In genomic region chr16:56713794-56714193, GRCh38 we compare ENCODE assay signal across 28 cellular contexts. TPM values are rescaled to one million over a fixed set of nuclear protein-coding genes. Genes with fewer than 3 reads are reported as not detected.
DNase-seq lines count a peak whose midpoint lies in the region; FAIRE-seq and TF ChIP-seq lines count a peak whose summit lies in the region.
"Had no signal": no experiment of that assay in that cellular context is flagged by ENCODE, and none has a peak within 500 bp of the region (broad histone marks: within the 10 kb centered on the region; RNA-seq: fewer than 3 reads in every experiment).

No MANE protein-coding gene starts in this region.

- H2AFZ ChIP-seq in astrocyte (ENCODE audit: low read depth, low read length), result no peak overlapping the region

- H3K36me3 ChIP-seq in HEK293 (ENCODE audit: control insufficient read depth in 2 of 2, insufficient read depth in 1 of 2, low read length in 2 of 2) (no peaks in the 10 kb centered on the region), astrocyte (ENCODE audit: insufficient read depth, low read length) (no peaks in the 10 kb centered on the region), HAP-1 (replicated peaks) (no peaks in the 10 kb centered on the region)
- H3K36me3 ChIP-seq: BE2C, BLaER1 had no signal

- no peak for TF ChIP-seq CTCF in HEK293 (tag by site-specific recombination; IDR thresholded peaks at IDR 0.05)
- no peak for TF ChIP-seq CTCF in astrocyte (IDR thresholded peaks at IDR 0.05; ENCODE audit: insufficient read depth, low read depth, low read length)
- TF ChIP-seq CTCF in osteocyte (IDR thresholded peaks at IDR 0.05), result no peak

- H3K9me3 ChIP-seq in HEK293 (ENCODE audit: control insufficient read depth, insufficient read depth, low read depth, low read length) (no peaks in the 10 kb centered on the region), astrocyte (ENCODE audit: insufficient read depth, low read depth, low read length) (no peaks in the 10 kb centered on the region), HAP-1 (no peaks in the 10 kb centered on the region)
- H3K9me3 ChIP-seq: BE2C, BLaER1 had no signal

- H3K4me1 Mint-ChIP-seq in astrocyte (ENCODE audit: low read depth, unreplicated experiment), result no peaks in the 10 kb centered on the region
- peaks cover 7% of the 10 kb centered on the region for H3K4me1 Mint-ChIP-seq in osteocyte (ENCODE audit: unreplicated experiment)
- peaks cover 6% of the 10 kb centered on the region for H3K4me1 Mint-ChIP-seq in activated CD4-positive, alpha-beta memory T cell treated with anti-CD3 and anti-CD28 coated beads for 36 hours (ENCODE audit: low read depth)
- H3K4me1 Mint-ChIP-seq: CD14-positive monocyte had no signal

- H3K4me3 ChIP-seq in HEK293 (ENCODE audit: low read depth, low read length) (no peak overlapping the region), astrocyte (ENCODE audit: insufficient read depth, low read depth, low read length) (no peak overlapping the region), HAP-1 (no peak overlapping the region)
- H3K4me3 ChIP-seq: BLaER1, GM12878 had no signal

- no peaks in the 10 kb centered on the region for H3K4me1 ChIP-seq in HEK293 (ENCODE audit: control insufficient read depth, insufficient read depth, low read length)
- H3K4me1 ChIP-seq in astrocyte (ENCODE audit: insufficient read depth, low read length), result no peaks in the 10 kb centered on the region
- no peaks in the 10 kb centered on the region for H3K4me1 ChIP-seq in HAP-1

- no peaks in the 10 kb centered on the region for H4K20me1 ChIP-seq in astrocyte (ENCODE audit: insufficient read depth, low read length)
- H4K20me1 ChIP-seq: BLaER1 had no signal

- in situ Hi-C loops in HAP-1 (cut with MboI; ENCODE audit: low sequenced_read_pairs), result no loop called here

- CTCF ChIA-PET in HEK293 (lab: Yijun Ruan, JAX), result no interaction called here
- CTCF ChIA-PET in activated CD4-positive, alpha-beta memory T cell treated with anti-CD3 and anti-CD28 coated beads for 36 hours (lab: Charles Lee), result interaction anchor here (0.8 kb wide), 1 partner anchor 12 kb away, joined by 3 read pairs; no protein-coding TSS in a partner anchor

- no peak overlapping the region for H3K4me2 ChIP-seq in astrocyte (ENCODE audit: low read length)
- H3K4me2 ChIP-seq: BLaER1 had no signal

- no peaks in the 10 kb centered on the region for H3K9me3 Mint-ChIP-seq in astrocyte (ENCODE audit: unreplicated experiment)
- no peaks in the 10 kb centered on the region for H3K9me3 Mint-ChIP-seq in osteocyte (ENCODE audit: unreplicated experiment)
- H3K9me3 Mint-ChIP-seq in activated CD4-positive, alpha-beta memory T cell treated with anti-CD3 and anti-CD28 coated beads for 36 hours, result no peaks in the 10 kb centered on the region
- H3K9me3 Mint-ChIP-seq: CD14-positive monocyte; CD4-positive, alpha-beta memory T cell; CD4-positive, CD25-positive, alpha-beta regulatory T cell; CD8-positive, alpha-beta memory T cell had no signal

- H3K27ac Mint-ChIP-seq in astrocyte (ENCODE audit: unreplicated experiment) (no peak overlapping the region), osteocyte (ENCODE audit: unreplicated experiment) (no peak overlapping the region)
- no peak overlapping the region for H3K27ac Mint-ChIP-seq in activated CD4-positive, alpha-beta memory T cell treated with anti-CD3 and anti-CD28 coated beads for 36 hours
- H3K27ac Mint-ChIP-seq: CD14-positive monocyte; CD4-positive, alpha-beta memory T cell; CD4-positive, CD25-positive, alpha-beta regulatory T cell had no signal

- POLR2A ChIA-PET in HEK293 (lab: Yijun Ruan, JAX), result no interaction called here
- POLR2A ChIA-PET in activated CD4-positive, alpha-beta memory T cell treated with anti-CD3 and anti-CD28 coated beads for 36 hours (lab: Charles Lee), result no interaction called here

- H3K27me3 ChIP-seq in astrocyte (ENCODE audit: insufficient read depth, low read length), result no peaks in the 10 kb centered on the region
- no peaks in the 10 kb centered on the region for H3K27me3 ChIP-seq in HAP-1 (ENCODE audit: low read depth)
- H3K27me3 ChIP-seq: BE2C, BLaER1 had no signal

- H3K27ac ChIP-seq in HEK293 (ENCODE audit: extremely low read depth, low read depth, low read length), result no peak overlapping the region
- H3K27ac ChIP-seq in astrocyte (ENCODE audit: low read depth, low read length), result no peak overlapping the region
- H3K27ac ChIP-seq: BLaER1 had no signal

- no peaks in the 10 kb centered on the region for H3K79me2 ChIP-seq in astrocyte (ENCODE audit: insufficient read depth, low read length)

- intact Hi-C loops in activated CD4-positive, alpha-beta memory T cell treated with anti-CD3 and anti-CD28 coated beads for 36 hours (cut with micrococcal nuclease), result no loop called here

- FAIRE-seq in astrocyte (lab: Jason Lieb, UNC), result peak; percentile 29
- FAIRE-seq: A204.1, GM12878, GM12892, GM18507 had no signal

- no peak overlapping the region for H3K9ac ChIP-seq in astrocyte (ENCODE audit: low read length)
- H3K9ac ChIP-seq: BLaER1 had no signal

- DNase-seq in astrocyte (ENCODE audit: low read depth) (no peak), osteocyte (ENCODE audit: extremely low spot score, unreplicated experiment) (peak; percentile 57), HAP-1 (ENCODE audit: low spot score in 2 of 2) (no peak)
- DNase-seq in activated CD4-positive, alpha-beta memory T cell treated with anti-CD3 and anti-CD28 coated beads for 36 hours, result no peak
- DNase-seq: 8988T; ACHN; BE2C; C1 segment of cervical spinal cord; CD4-positive, alpha-beta memory T cell; CD4-positive, CD25-positive, alpha-beta regulatory T cell; CD8-positive, alpha-beta memory T cell; COR-L47; DMS 273 treated with DMSO at 0.1 percent for 48 hours; DMS153; DMS53; DMS79; DND-41; EL; GDM1 had no signal

- H3K27me3 Mint-ChIP-seq in astrocyte (ENCODE audit: low read depth, unreplicated experiment), result peaks cover 27% of the 10 kb centered on the region
- H3K27me3 Mint-ChIP-seq in osteocyte (ENCODE audit: unreplicated experiment), result peaks cover 3% of the 10 kb centered on the region
- no peaks in the 10 kb centered on the region for H3K27me3 Mint-ChIP-seq in activated CD4-positive, alpha-beta memory T cell treated with anti-CD3 and anti-CD28 coated beads for 36 hours
- H3K27me3 Mint-ChIP-seq: CD4-positive, alpha-beta memory T cell; CD8-positive, alpha-beta memory T cell had no signal

- H3K4me3 Mint-ChIP-seq in astrocyte (ENCODE audit: unreplicated experiment) (no peak overlapping the region), osteocyte (ENCODE audit: unreplicated experiment) (no peak overlapping the region)
- no peak overlapping the region for H3K4me3 Mint-ChIP-seq in activated CD4-positive, alpha-beta memory T cell treated with anti-CD3 and anti-CD28 coated beads for 36 hours
- H3K4me3 Mint-ChIP-seq: CD14-positive monocyte; CD4-positive, alpha-beta memory T cell; CD4-positive, CD25-positive, alpha-beta regulatory T cell; CD8-positive, alpha-beta memory T cell had no signal

- H3K36me3 Mint-ChIP-seq in astrocyte (ENCODE audit: low read depth, unreplicated experiment) (no peaks in the 10 kb centered on the region), osteocyte (ENCODE audit: unreplicated experiment) (no peaks in the 10 kb centered on the region)
- no peaks in the 10 kb centered on the region for H3K36me3 Mint-ChIP-seq in activated CD4-positive, alpha-beta memory T cell treated with anti-CD3 and anti-CD28 coated beads for 36 hours
- H3K36me3 Mint-ChIP-seq: CD14-positive monocyte; CD4-positive, alpha-beta memory T cell had no signal

TF ChIP-seq in HEK293, 187 proteins besides CTCF, POLR2A, EP300 and RAD21:
- no peak for TF ChIP-seq FEZF1 (tag by site-specific recombination; IDR thresholded peaks at IDR 0.05)
- TF ChIP-seq SCRT2 (tag by site-specific recombination; IDR thresholded peaks at IDR 0.05), result peak; percentile 54; the same call in 1 of the 2 replicates
TF ChIP-seq in HEK293: peak in this region for 1.

RNA-seq across cellular contexts. Expression of gene NUP93, which starts 16.1 kb away (rescaled TPM):
- 89.3 and 94.0 TPM in 2 replicates for total RNA-seq in astrocyte
- 81.7 and 85.1 TPM in 2 replicates for total RNA-seq in osteocyte
- 100 to 1,000 TPM; 131 to 133 TPM for total RNA-seq in activated CD4-positive, alpha-beta memory T cell treated with anti-CD3 and anti-CD28 coated beads for 36 hours

RNA-seq across cellular contexts. Expression of gene MT1X, which starts 31.5 kb away (rescaled TPM):
- total RNA-seq in astrocyte, result 7.0 and 9.7 TPM in 2 replicates
- total RNA-seq in osteocyte, result 63.8 and 67.5 TPM in 2 replicates
- 10 to 100 TPM; 31.9 to 38.1 TPM for total RNA-seq in activated CD4-positive, alpha-beta memory T cell treated with anti-CD3 and anti-CD28 coated beads for 36 hours
- total RNA-seq: G401 had no signal

RNA-seq across cellular contexts. Expression of gene MT1H, which starts 44.2 kb away (rescaled TPM):
- total RNA-seq in astrocyte (not detected in 2 replicates), osteocyte (not detected in 2 replicates)
- total RNA-seq in activated CD4-positive, alpha-beta memory T cell treated with anti-CD3 and anti-CD28 coated beads for 36 hours, result under 1 TPM in 1 of 2 experiments, not detected in 1; 0.70 TPM
- total RNA-seq: CD4-positive, CD25-positive, alpha-beta regulatory T cell; Daoy; G401 had no signal

RNA-seq across cellular contexts. Expression of gene MT1G, which starts 45.9 kb away (rescaled TPM):
- total RNA-seq in astrocyte (0.87 TPM in 1 of 2 replicates, not detected in the other), osteocyte (not detected in 2 replicates)
- 1 to 10 TPM; 5.0 to 5.8 TPM for total RNA-seq in activated CD4-positive, alpha-beta memory T cell treated with anti-CD3 and anti-CD28 coated beads for 36 hours
- total RNA-seq: CD4-positive, alpha-beta memory T cell; CD4-positive, CD25-positive, alpha-beta regulatory T cell; G401 had no signal

RNA-seq across cellular contexts. Expression of gene MT1F, which starts 56.0 kb away (rescaled TPM):
- total RNA-seq in astrocyte (not detected in 2 replicates), osteocyte (12.7 and 14.9 TPM in 2 replicates)
- 1 to 10 TPM; 8.5 to 9.2 TPM for total RNA-seq in activated CD4-positive, alpha-beta memory T cell treated with anti-CD3 and anti-CD28 coated beads for 36 hours
- total RNA-seq: G401 had no signal
